Comparison of ENCODE assay signal across 18 cellular contexts in the genomic region with DNA sequence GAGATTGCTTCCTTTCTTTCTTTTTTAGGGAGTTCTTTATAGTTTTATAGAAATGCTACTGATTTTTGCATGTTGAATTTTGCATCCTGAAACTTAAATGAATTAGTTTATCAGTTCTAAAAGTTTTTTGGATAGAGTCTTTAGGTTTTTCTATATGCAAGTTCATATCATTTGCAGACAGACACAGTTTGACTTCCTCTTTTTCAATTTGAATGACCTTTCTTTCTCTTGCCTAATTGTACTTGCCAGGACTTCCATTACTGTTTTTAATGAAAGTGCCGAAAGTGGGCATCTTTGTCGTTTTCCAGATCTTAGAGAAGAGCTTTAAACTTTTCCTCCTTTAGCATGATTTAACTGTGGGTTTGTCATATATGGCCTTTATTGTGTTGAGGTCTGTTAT. TPM values are rescaled to one million over a fixed set of nuclear protein-coding genes. Genes with fewer than 3 reads are reported as not detected.
A peak's percentile ranks its signal among the peaks of the same experiment; 100 is the strongest.
DNase-seq lines count a peak whose midpoint lies in the region; ATAC-seq, FAIRE-seq and TF ChIP-seq lines count a peak whose summit lies in the region.
"Had no signal": no experiment of that assay in that cellular context is flagged by ENCODE, and none has a peak within 500 bp of the region (broad histone marks: within the 10 kb centered on the region; RNA-seq: fewer than 3 reads in every experiment).

No MANE protein-coding gene starts in this region.

- H3K4me1 ChIP-seq in endothelial cell of umbilical vein (ENCODE audit: control insufficient read depth, extremely low read depth, insufficient read depth, low read length): no peaks in the 10 kb centered on the region
- H3K4me1 ChIP-seq: HAP-1 had no signal

- H3K4me1 Mint-ChIP-seq in stimulated activated effector memory CD8-positive, alpha-beta T cell treated with anti-CD3 and anti-CD28 coated beads, Interleukin-12 subunit alpha, Interleukin-12 subunit beta, amount 100 ng/mL, for 72 hours: no peaks in the 10 kb centered on the region

- no peak for DNase-seq in GM12891 (ENCODE audit: insufficient read length, low spot score)
- DNase-seq in NAMALWA (ENCODE audit: low spot score): peak; percentile 5
- DNase-seq in SKM-1 treated with dmso at 0.1 percent for 144 hours (lab: John Stamatoyannopoulos, UW; ENCODE audit: unreplicated experiment): peak; percentile 72
- peak; percentile 39 for DNase-seq in endothelial cell of umbilical vein (ENCODE audit: low read depth, low spot score)
- no peak for DNase-seq in stimulated activated effector memory CD8-positive, alpha-beta T cell treated with anti-CD3 and anti-CD28 coated beads, Interleukin-12 subunit alpha, Interleukin-12 subunit beta, amount 100 ng/mL, for 72 hours (ENCODE audit: low spot score in 2 of 2)
- DNase-seq in COLO829 (ENCODE audit: low spot score): no peak
- no peak for DNase-seq in globus pallidus (ENCODE audit: low spot score)
- DNase-seq: Calu3; CD4-positive, CD25-positive, alpha-beta regulatory T cell; IMR-90; NCI-H1092 treated with DMSO at 0.1 percent for 48 hours; NCI-H187; NCI-H226; NCI-H524 treated with DMSO at 0.1 percent for 48 hours; RPMI8226; T-helper 1 cell had no signal

- peaks cover 5% of the 10 kb centered on the region for H3K9me3 Mint-ChIP-seq in stimulated activated effector memory CD8-positive, alpha-beta T cell treated with anti-CD3 and anti-CD28 coated beads, Interleukin-12 subunit alpha, Interleukin-12 subunit beta, amount 100 ng/mL, for 72 hours

- no peak overlapping the region for H3K27ac ChIP-seq in endothelial cell of umbilical vein (ENCODE audit: insufficient read depth, low read depth, low read length)

- no peak overlapping the region for H3K4me2 ChIP-seq in endothelial cell of umbilical vein (ENCODE audit: insufficient read depth, low read length)

- no peaks in the 10 kb centered on the region for H3K27me3 ChIP-seq in endothelial cell of umbilical vein (ENCODE audit: control insufficient read depth in 2 of 2, insufficient read depth in 2 of 2, low read length in 2 of 2)

- H2AFZ ChIP-seq in endothelial cell of umbilical vein (ENCODE audit: low read depth, low read length): no peak overlapping the region

- dilution Hi-C loops in endothelial cell of umbilical vein (cut with MboI; ENCODE audit: extremely low pct_ligation_motif_present, low sequenced_read_pairs): no loop called here

- H3K9ac ChIP-seq in endothelial cell of umbilical vein (replicated peaks; ENCODE audit: extremely low read depth, insufficient read depth, low read length): no peak overlapping the region

- H3K27ac Mint-ChIP-seq in stimulated activated effector memory CD8-positive, alpha-beta T cell treated with anti-CD3 and anti-CD28 coated beads, Interleukin-12 subunit alpha, Interleukin-12 subunit beta, amount 100 ng/mL, for 72 hours: no peak overlapping the region
- H3K27ac Mint-ChIP-seq: CD4-positive, CD25-positive, alpha-beta regulatory T cell had no signal

- H3K9me3 ChIP-seq in endothelial cell of umbilical vein (replicated peaks; ENCODE audit: control insufficient read depth, insufficient read depth, low read length): no peaks in the 10 kb centered on the region
- H3K9me3 ChIP-seq: HAP-1 had no signal

- CTCF ChIA-PET in endothelial cell of umbilical vein (lab: Charles Lee): interaction anchor here (0.8 to 1.5 kb wide), 2 partner anchors 11 to 35 kb away, joined by 3 to 7 read pairs; no protein-coding TSS in a partner anchor

- H3K4me3 Mint-ChIP-seq in stimulated activated effector memory CD8-positive, alpha-beta T cell treated with anti-CD3 and anti-CD28 coated beads, Interleukin-12 subunit alpha, Interleukin-12 subunit beta, amount 100 ng/mL, for 72 hours: no peak overlapping the region
- H3K4me3 Mint-ChIP-seq: CD4-positive, CD25-positive, alpha-beta regulatory T cell had no signal

- no peak for TF ChIP-seq CTCF in endothelial cell of umbilical vein (IDR thresholded peaks at IDR 0.05; ENCODE audit: extremely low read depth in 1 of 2, insufficient read depth in 1 of 2, low read depth in 1 of 2, low read length in 2 of 2)

- no peaks in the 10 kb centered on the region for H3K9me1 ChIP-seq in endothelial cell of umbilical vein (replicated peaks; ENCODE audit: control insufficient read depth, extremely low read depth, insufficient read depth, low read length)

- intact Hi-C loops in endothelial cell of umbilical vein (cut with micrococcal nuclease): no loop called here

- H3K36me3 Mint-ChIP-seq in stimulated activated effector memory CD8-positive, alpha-beta T cell treated with anti-CD3 and anti-CD28 coated beads, Interleukin-12 subunit alpha, Interleukin-12 subunit beta, amount 100 ng/mL, for 72 hours: no peaks in the 10 kb centered on the region
- H3K36me3 Mint-ChIP-seq: CD4-positive, CD25-positive, alpha-beta regulatory T cell had no signal

- H3K4me3 ChIP-seq in endothelial cell of umbilical vein (replicated peaks in 1 of 3; ENCODE audit: insufficient read depth in 1 of 3, low read depth in 1 of 3, low read length in 3 of 3): no peak overlapping the region
- H3K4me3 ChIP-seq: HAP-1 had no signal

- H3K36me3 ChIP-seq in endothelial cell of umbilical vein (ENCODE audit: control insufficient read depth in 2 of 2, extremely low read depth in 1 of 2, insufficient read depth in 2 of 2, low read length in 2 of 2): no peaks in the 10 kb centered on the region
- H3K36me3 ChIP-seq: HAP-1 had no signal

- no peaks in the 10 kb centered on the region for H4K20me1 ChIP-seq in endothelial cell of umbilical vein (replicated peaks; ENCODE audit: control insufficient read depth, extremely low read depth, insufficient read depth, low read length)

- H3K79me2 ChIP-seq in endothelial cell of umbilical vein (ENCODE audit: control insufficient read depth, insufficient read depth, low read length): no peaks in the 10 kb centered on the region

- POLR2A ChIA-PET in endothelial cell of umbilical vein (lab: Charles Lee): no interaction called here

- BruUV-seq in endothelial cell of umbilical vein (replicated peaks; lab: Mats Ljungman, UMichigan): no TSS peak

- ATAC-seq in stimulated activated effector memory CD8-positive, alpha-beta T cell treated with anti-CD3 and anti-CD28 coated beads, Interleukin-12 subunit alpha, Interleukin-12 subunit beta, amount 100 ng/mL, for 72 hours: no peak

- no peak for TF ChIP-seq POLR2A in GM12891 (IDR thresholded peaks at IDR 0.05; ENCODE audit: low read depth, low read length)
- no peak for TF ChIP-seq POLR2A in endothelial cell of umbilical vein (IDR thresholded peaks at IDR 0.05; ENCODE audit: low read depth, low read length)

- FAIRE-seq in GM12891 (lab: Jason Lieb, UNC) (no peak), endothelial cell of umbilical vein (lab: Jason Lieb, UNC) (no peak)

TF ChIP-seq in GM12891, 5 proteins besides CTCF, POLR2A, EP300 and RAD21:
- TF ChIP-seq PAX5 (IDR thresholded peaks at IDR 0.05; ENCODE audit: insufficient read depth, low read length, severe bottlenecking) (no peak), SPI1 (IDR thresholded peaks at IDR 0.05; ENCODE audit: low read depth, low read length) (peak; percentile 79)

TF ChIP-seq in endothelial cell of umbilical vein, 7 proteins besides CTCF, POLR2A, EP300 and RAD21:
- TF ChIP-seq MYC (IDR thresholded peaks at IDR 0.05; ENCODE audit: low read depth, low read length) (no peak), POLR2AphosphoS5 (IDR thresholded peaks at IDR 0.05; ENCODE audit: insufficient read depth, low read depth, low read length) (no peak), JUN (IDR thresholded peaks at IDR 0.05; ENCODE audit: borderline replicate concordance, insufficient read depth, insufficient read length, low read depth) (no peak)

RNA-seq across cellular contexts. Expression of a gene that starts 21.1 kb away (rescaled TPM):
- polyA plus RNA-seq in GM12891 (2012; ENCODE audit: low read depth, missing spikeins): 0.65 TPM
- total RNA-seq in endothelial cell of umbilical vein: 493 and 514 TPM in 2 replicates
- 492 and 498 TPM in 2 replicates for polyA plus RNA-seq in endothelial cell of umbilical vein
- polyA plus RNA-seq in endothelial cell of umbilical vein (2011; cell fraction: cytosol; rRNA removed): 660 and 712 TPM in 2 replicates
- 777 and 878 TPM in 2 replicates for polyA plus RNA-seq in endothelial cell of umbilical vein (2011; cell fraction: nucleus; rRNA removed)
- 406 and 493 TPM in 2 replicates for polyA plus RNA-seq in endothelial cell of umbilical vein (2012)
- 345 and 433 TPM in 2 replicates for polyA minus RNA-seq in endothelial cell of umbilical vein
- 1.2 TPM for polyA minus RNA-seq in endothelial cell of umbilical vein (2011; cell fraction: cytosol; rRNA and poly(A)+ RNA removed)
- 248 and 267 TPM in 2 replicates for polyA minus RNA-seq in endothelial cell of umbilical vein (2011; cell fraction: nucleus; rRNA and poly(A)+ RNA removed)
- total RNA-seq: SK-MEL-5 had no signal
- polyA plus RNA-seq: CD4-positive, CD25-positive, alpha-beta regulatory T cell had no signal

Comparison
In these comparisons a context has a peak if more than half of its experiments do, and no peak if none do; other contexts are left out.
1. DNase-seq: peak in NAMALWA (single experiment), SKM-1 treated with dmso at 0.1 percent for 144 hours (single experiment) and endothelial cell of umbilical vein (single experiment); none in GM12891 (single experiment), stimulated activated effector memory CD8-positive, alpha-beta T cell treated with anti-CD3 and anti-CD28 coated beads, Interleukin-12 subunit alpha, Interleukin-12 subunit beta, amount 100 ng/mL, for 72 hours (0 of 2), COLO829 (single experiment) and globus pallidus (single experiment).